ENCODE assay signal across 11 cellular contexts in the genomic region with DNA sequence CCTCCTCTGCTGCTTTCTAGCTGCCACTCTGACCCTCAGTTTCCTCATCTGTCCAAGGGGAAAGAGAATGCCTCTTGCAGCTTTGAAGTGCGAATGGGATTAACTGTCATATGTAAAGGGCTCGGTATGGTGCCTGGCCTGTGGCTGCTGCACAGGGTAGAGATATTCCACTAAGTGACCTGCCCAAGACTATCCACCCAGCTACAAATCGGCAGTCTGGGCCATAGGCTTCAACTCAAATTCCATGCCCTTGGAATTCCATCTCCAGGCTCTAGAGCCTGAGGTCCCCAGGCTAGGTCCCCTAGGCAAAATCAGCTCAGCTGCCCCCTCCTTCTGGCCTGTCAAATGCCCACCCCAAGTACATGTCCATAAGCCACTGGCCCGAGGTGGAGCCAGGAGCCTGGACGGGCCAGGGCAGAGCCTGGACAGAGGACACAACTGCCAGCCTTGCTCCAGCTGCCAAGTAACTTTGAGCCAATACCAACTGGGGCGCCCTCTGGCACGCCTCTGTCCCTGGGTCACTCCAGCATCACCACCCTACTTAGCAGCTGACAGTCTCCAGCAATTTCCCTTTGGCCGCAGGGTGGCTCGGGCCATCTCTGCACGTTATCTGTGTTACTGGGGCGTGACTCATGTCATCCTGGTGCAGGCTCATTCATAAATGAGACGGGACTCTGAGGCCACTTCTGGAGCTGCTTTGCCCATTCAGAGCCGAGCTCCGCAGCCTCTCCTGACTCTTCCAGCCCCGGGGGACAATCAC. TPM values are rescaled to one million over a fixed set of nuclear protein-coding genes. Genes with fewer than 3 reads are reported as not detected.
DNase-seq lines count a peak whose midpoint lies in the region; ATAC-seq and TF ChIP-seq lines count a peak whose summit lies in the region.
"Had no signal": no experiment of that assay in that cellular context is flagged by ENCODE, and none has a peak within 500 bp of the region (broad histone marks: within the 10 kb centered on the region; RNA-seq: fewer than 3 reads in every experiment).

No MANE protein-coding gene starts in this region.

- peaks cover 29% of the 10 kb centered on the region for H3K4me1 Mint-ChIP-seq in type B pancreatic cell (ENCODE audit: unreplicated experiment)

- H3K4me3 Mint-ChIP-seq in type B pancreatic cell, result peak overlapping the region; percentile 3
- H3K4me3 Mint-ChIP-seq: mesothelial cell of epicardium had no signal

- H3K9me3 Mint-ChIP-seq in type B pancreatic cell, result no peaks in the 10 kb centered on the region
- H3K9me3 Mint-ChIP-seq: mesothelial cell of epicardium had no signal

- POLR2A ChIA-PET in RWPE1 (lab: Yijun Ruan, JAX; ENCODE audit: low non-redundant PET), result interaction anchor here (0.5 kb wide), 1 partner anchor 9 kb away, joined by 9 read pairs; no protein-coding TSS in a partner anchor

- peak; percentile 49 for ATAC-seq in foreskin keratinocyte

- DNase-seq in SHP77 (lab: John Stamatoyannopoulos, UW) (peak; percentile 19 to 54), SHP77 treated with DMSO at 0.1 percent for 48 hours (lab: John Stamatoyannopoulos, UW) (no peak), NCI-H524 (lab: John Stamatoyannopoulos, UW) (peak; percentile 44 to 80), foreskin keratinocyte (no peak), type B pancreatic cell (ENCODE audit: extremely low spot score, unreplicated experiment) (no peak), GM13977 (ENCODE audit: low spot score) (no peak), RWPE1 (ENCODE audit: low spot score) (no peak), DMS 273 (lab: John Stamatoyannopoulos, UW; ENCODE audit: unreplicated experiment) (no peak)
- DNase-seq: activated effector memory CD4-positive, alpha-beta T cell treated with Interleukin-2 at 50 U/mL for 16 hours; foreskin melanocyte had no signal

- CTCF ChIA-PET in RWPE1 (lab: Yijun Ruan, JAX), result interaction anchor here (0.7 to 1.0 kb wide), 2 partner anchors 140 to 157 kb away, joined by 3 read pairs; no protein-coding TSS in a partner anchor

- no peak overlapping the region for H3K27ac Mint-ChIP-seq in type B pancreatic cell
- H3K27ac Mint-ChIP-seq: mesothelial cell of epicardium had no signal

- no peaks in the 10 kb centered on the region for H3K4me1 ChIP-seq in foreskin keratinocyte

- TF ChIP-seq CTCF in foreskin keratinocyte (conservative IDR thresholded peaks at IDR 0.05) (no peak), type B pancreatic cell (conservative IDR thresholded peaks at IDR 0.05) (peak; percentile 31), GM13977 (IDR thresholded peaks at IDR 0.05; ENCODE audit: extremely low read depth, insufficient read depth, missing control alignments) (no peak), RWPE1 (conservative IDR thresholded peaks at IDR 0.05; ENCODE audit: low read depth) (no peak)

- peaks cover 13% of the 10 kb centered on the region for H3K27me3 Mint-ChIP-seq in type B pancreatic cell

- in situ Hi-C loops in GM13977 (cut with MboI; ENCODE audit: low pct_unique_long_range_greater_than_20kb, low sequenced_read_pairs, unreplicated experiment), result no loop called here

- H3K27me3 ChIP-seq in foreskin keratinocyte, result peaks cover 25% of the 10 kb centered on the region

- H3K27ac ChIP-seq in foreskin keratinocyte (no peak overlapping the region), RWPE1 (no peak overlapping the region)

- no peaks in the 10 kb centered on the region for H3K36me3 Mint-ChIP-seq in type B pancreatic cell
- H3K36me3 Mint-ChIP-seq: mesothelial cell of epicardium had no signal

RNA-seq across cellular contexts. Expression of a gene that starts 57.1 kb away (rescaled TPM):
- total RNA-seq in foreskin keratinocyte, result 3.0 and 3.4 TPM in 2 replicates
- 0.84 and 0.93 TPM in 2 replicates for polyA plus RNA-seq in foreskin keratinocyte
- total RNA-seq in type B pancreatic cell (ENCODE audit: low replicate concordance), result 4.6 and 47.3 TPM in 2 replicates

Comparison
In these comparisons a context has a peak if more than half of its experiments do, and no peak if none do; other contexts are left out.
1. DNase-seq: peak in SHP77 (2 of 2) and NCI-H524 (2 of 2); none in SHP77 treated with DMSO at 0.1 percent for 48 hours (single experiment), foreskin keratinocyte (0 of 2), type B pancreatic cell (single experiment), GM13977 (single experiment), RWPE1 (single experiment) and DMS 273 (single experiment).